Comparison of ENCODE assay signal across 19 cellular contexts in genomic region chr13:91196958-91197357, GRCh38.
"Had no signal": no experiment of that assay in that cellular context is flagged by ENCODE, and none has a peak within 500 bp of the region (broad histone marks: within the 10 kb centered on the region; RNA-seq: fewer than 3 reads in every experiment).

No MANE protein-coding gene starts in this region.

- H3K4me2 ChIP-seq: neural progenitor cell had no signal

- H3K27me3 ChIP-seq: colonic mucosa, gastrocnemius medialis, neural progenitor cell, vagina had no signal

- H3K36me3 ChIP-seq: colonic mucosa, esophagus muscularis mucosa, gastrocnemius medialis, left ventricle myocardium inferior, neural progenitor cell, thoracic aorta, vagina had no signal

- DNase-seq: activated naive CD4-positive, alpha-beta T cell; activated naive CD8-positive, alpha-beta T cell treated with anti-CD3 and anti-CD28 coated beads for 36 hours; activated T-cell treated with anti-CD3 and anti-CD28 coated beads, Interleukin-2, amount 50 U/mL, for 1 hour; colonic mucosa; dorsolateral prefrontal cortex; gastrocnemius medialis; hippocampal formation; left ventricle myocardium inferior; naive thymus-derived CD8-positive, alpha-beta T cell; posterior cingulate gyrus; stimulated activated CD4-positive, alpha-beta T cell treated with anti-CD3 and anti-CD28 coated beads, Interleukin-2, amount 100 ng/mL, for 48 hours; stimulated activated CD8-positive, alpha-beta memory T cell treated with anti-CD3 and anti-CD28 coated beads, Interleukin-4, amount 100 ng/mL, for 48 hours; stimulated activated naive CD4-positive, alpha-beta T cell had no signal

- H3K4me3 ChIP-seq: colonic mucosa, dorsolateral prefrontal cortex, esophagus muscularis mucosa, gastrocnemius medialis, left ventricle myocardium inferior, neural progenitor cell, thoracic aorta, vagina had no signal

- H3K9ac ChIP-seq: neural progenitor cell had no signal

- H3K4me1 ChIP-seq: colonic mucosa, esophagus muscularis mucosa, gastrocnemius medialis, left ventricle myocardium inferior, vagina had no signal

- FAIRE-seq: astrocyte had no signal

- ATAC-seq: gastrocnemius medialis; naive thymus-derived CD8-positive, alpha-beta T cell; WTC11 had no signal

- H3K27ac ChIP-seq: colonic mucosa, dorsolateral prefrontal cortex, esophagus muscularis mucosa, gastrocnemius medialis, left ventricle myocardium inferior, neural progenitor cell, thoracic aorta, vagina had no signal

- H3K9me3 ChIP-seq: colonic mucosa, esophagus muscularis mucosa, gastrocnemius medialis, thoracic aorta, vagina had no signal
